Comparison of ENCODE assay signal across 9 cellular contexts in the genomic region with DNA sequence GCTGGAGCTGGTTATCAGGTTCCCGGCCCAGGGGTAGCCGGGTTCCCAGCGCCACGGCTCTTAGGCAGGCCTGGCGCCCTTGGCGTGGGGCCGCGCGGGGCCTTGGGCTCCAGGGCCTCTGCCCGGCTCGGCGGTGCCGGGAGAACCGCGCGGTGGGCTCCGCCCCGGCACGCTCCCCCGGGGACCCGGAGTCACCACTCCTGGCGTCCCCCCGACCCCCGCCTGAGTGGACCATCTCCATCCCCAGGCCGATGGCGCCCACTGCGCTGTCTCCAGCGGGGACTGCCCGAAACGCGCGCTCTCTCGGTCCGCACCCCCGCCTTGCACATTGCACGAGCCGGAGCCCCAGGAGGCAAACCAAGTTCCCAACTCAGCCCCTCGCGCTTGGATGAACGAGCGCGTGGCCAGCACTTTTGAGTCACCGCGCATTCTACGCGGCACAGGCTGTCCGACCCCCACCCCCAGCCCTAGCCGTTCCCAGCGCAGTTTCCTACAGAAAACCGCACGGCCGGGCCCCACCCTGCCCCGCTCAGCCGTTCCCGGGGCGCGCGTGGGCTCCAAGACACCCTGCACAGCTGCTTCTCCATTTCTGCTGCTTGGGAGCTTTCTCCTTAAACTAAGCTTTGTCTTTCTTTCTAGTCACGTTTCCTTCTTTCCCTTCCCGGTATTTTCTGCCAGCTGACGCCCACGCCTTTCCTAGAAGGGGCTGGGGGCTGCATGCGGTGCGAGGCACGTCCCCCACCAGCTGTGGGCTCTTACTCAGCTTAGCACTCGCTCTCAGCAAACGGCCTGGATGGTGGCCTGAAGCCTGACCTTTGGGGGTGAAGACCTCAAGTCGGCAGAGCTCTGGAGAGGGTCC. TPM values are rescaled to one million over a fixed set of nuclear protein-coding genes. Genes with fewer than 3 reads are reported as not detected.
DNase-seq lines count a peak whose midpoint lies in the region; ATAC-seq, FAIRE-seq and TF ChIP-seq lines count a peak whose summit lies in the region.
"Had no signal": no experiment of that assay in that cellular context is flagged by ENCODE, and none has a peak within 500 bp of the region (broad histone marks: within the 10 kb centered on the region; RNA-seq: fewer than 3 reads in every experiment).

No MANE protein-coding gene starts in this region.

- FAIRE-seq in small intestine (lab: Jason Lieb, UNC), result no peak
- FAIRE-seq: G401.6 had no signal

- H3K9me3 ChIP-seq in PC-9 (ENCODE audit: insufficient read depth, low read depth), result no peaks in the 10 kb centered on the region
- no peaks in the 10 kb centered on the region for H3K9me3 ChIP-seq in iPS-18a (ENCODE audit: control insufficient read depth, low read depth, low read length)
- H3K9me3 ChIP-seq in small intestine (ENCODE audit: control insufficient read depth, low read depth), result no peaks in the 10 kb centered on the region

- H3K4me1 ChIP-seq in PC-9 (replicated peaks; ENCODE audit: insufficient read depth) (peaks cover 11% of the 10 kb centered on the region), iPS-18a (ENCODE audit: control insufficient read depth, low read depth, low read length) (peaks cover 8% of the 10 kb centered on the region), small intestine (ENCODE audit: control insufficient read depth in 2 of 2, insufficient read depth in 1 of 2, low read depth in 1 of 2, low read length in 1 of 2) (peaks cover 0 to 2% of the 10 kb centered on the region in 2 donors)

- peaks cover 23% of the 10 kb centered on the region for H3K79me2 ChIP-seq in PC-9 (ENCODE audit: low read depth)

- H3K27ac ChIP-seq in PC-9 (peak overlapping the region; percentile 68), adipose tissue (ENCODE audit: low read depth, low read length) (peak overlapping the region; percentile 90), iPS-18a (ENCODE audit: low read length) (peak overlapping the region; percentile 71), small intestine (ENCODE audit: low read depth in 1 of 2, low read length in 1 of 2) (peak overlapping the region; percentile 66 to 86)

- ATAC-seq in HG02885 (IDR thresholded peaks at IDR 0.05; ENCODE audit: poor library complexity, unreplicated experiment), result peak; percentile 42

- BruUV-seq in PC-9 (replicated peaks; lab: Mats Ljungman, UMichigan), result TSS peak; percentile 80

- POLR2A ChIA-PET in PC-9 (lab: Charles Lee; ENCODE audit: unreplicated experiment), result interaction anchor here (0.6 to 1.0 kb wide), 2 partner anchors 129 to 504 kb away, joined by 6 read pairs; no protein-coding TSS in a partner anchor

- no peaks in the 10 kb centered on the region for H3K9me2 ChIP-seq in PC-9 (ENCODE audit: insufficient read depth)

- CTCF ChIA-PET in PC-9 (lab: Charles Lee), result interaction anchor here (0.6 kb wide), 1 partner anchor 135 kb away, joined by 3 read pairs; no protein-coding TSS in a partner anchor

- H3K27me3 ChIP-seq in PC-9 (ENCODE audit: insufficient read depth, low read depth), result no peaks in the 10 kb centered on the region
- no peaks in the 10 kb centered on the region for H3K27me3 ChIP-seq in iPS-18a (ENCODE audit: control insufficient read depth, insufficient read depth, low read length)
- H3K27me3 ChIP-seq in small intestine (ENCODE audit: control insufficient read depth in 2 of 2, insufficient read depth in 2 of 2, low read length in 2 of 2), result no peaks in the 10 kb centered on the region

- H3K4me3 ChIP-seq in PC-9 (peak overlapping the region; percentile 66), iPS-18a (ENCODE audit: low read length) (peak overlapping the region; percentile 75), small intestine (ENCODE audit: low read depth in 1 of 2, low read length in 2 of 2) (peak overlapping the region; percentile 55 to 91)

- no peaks in the 10 kb centered on the region; the same call in 1 of the 2 replicates for H3F3A ChIP-seq in PC-9 (ENCODE audit: insufficient read depth, low read depth)

- H3K36me3 ChIP-seq in PC-9 (ENCODE audit: low read depth) (no peaks in the 10 kb centered on the region), iPS-18a (ENCODE audit: control insufficient read depth, low read depth, low read length) (no peaks in the 10 kb centered on the region), small intestine (ENCODE audit: control insufficient read depth in 2 of 2, insufficient read depth in 2 of 2, low read length in 2 of 2) (no peaks in the 10 kb centered on the region)

- H3K4me2 ChIP-seq in PC-9, result peak overlapping the region; percentile 92

- peak overlapping the region; percentile 81 for H2AFZ ChIP-seq in PC-9

- WGBS in adipose tissue, 3 donors, result 2 to 7% (median 2%) methylated on average over 65 to 68 of the region's 68 CpGs
- WGBS in small intestine, 3 donors, result 3 to 7% (median 6%) methylated on average over 46 to 68 of the region's 68 CpGs

- intact Hi-C loops in PC-9 (cut with micrococcal nuclease; ENCODE audit: unreplicated experiment), result loop anchor here (5.0 kb wide), 1 partner anchor 131 kb away; no protein-coding TSS in a partner anchor

- H3K9ac ChIP-seq in iPS-18a (ENCODE audit: low read length), result peak overlapping the region; percentile 86

- H4K20me1 ChIP-seq in PC-9 (ENCODE audit: insufficient read depth), result no peaks in the 10 kb centered on the region

- no peak for TF ChIP-seq CTCF in PC-9 (conservative IDR thresholded peaks at IDR 0.05)

- DNase-seq in NCI-H345 (lab: John Stamatoyannopoulos, UW) (peak; percentile 45), NCI-H345 treated with DMSO at 0.1 percent for 48 hours (lab: John Stamatoyannopoulos, UW; ENCODE audit: unreplicated experiment) (no peak), PC-9 (peak; percentile 41 to 61), small intestine (peak; percentile 29), cortex of kidney (lab: John Stamatoyannopoulos, UW) (no peak)

RNA-seq across cellular contexts. Expression of gene CHID1, which starts 0.7 kb away (rescaled TPM):
- total RNA-seq in PC-9 (2021), result 66.1 and 85.6 TPM in 2 replicates
- 10 to 100 TPM; 45.3 to 62.6 (median 51.9) TPM for polyA plus RNA-seq in adipose tissue
- 10 to 100 TPM; 13.6 to 67.1 (median 17.0) TPM for polyA plus RNA-seq in small intestine

RNA-seq across cellular contexts. Expression of gene AP2A2, which starts 14.4 kb away (rescaled TPM):
- total RNA-seq in PC-9 (2021), result 39.4 and 44.0 TPM in 2 replicates
- polyA plus RNA-seq in adipose tissue (10 to 100 TPM; 32.0 to 57.4 (median 37.3) TPM), small intestine (10 to 100 TPM; 30.5 to 47.2 (median 42.7) TPM)

Comparison
In these comparisons a context has a peak if more than half of its experiments do, and no peak if none do; other contexts are left out.
1. DNase-seq: peak in NCI-H345 (single experiment), PC-9 (2 of 2) and small intestine (single experiment); none in NCI-H345 treated with DMSO at 0.1 percent for 48 hours (single experiment) and cortex of kidney (single experiment).
2. Peak in every context shown above with its lines, with median percentiles within 50 percentile points of each other: H3K27ac ChIP-seq and H3K4me3 ChIP-seq.